ENCODE assay signal across 9 cellular contexts in the genomic region with DNA sequence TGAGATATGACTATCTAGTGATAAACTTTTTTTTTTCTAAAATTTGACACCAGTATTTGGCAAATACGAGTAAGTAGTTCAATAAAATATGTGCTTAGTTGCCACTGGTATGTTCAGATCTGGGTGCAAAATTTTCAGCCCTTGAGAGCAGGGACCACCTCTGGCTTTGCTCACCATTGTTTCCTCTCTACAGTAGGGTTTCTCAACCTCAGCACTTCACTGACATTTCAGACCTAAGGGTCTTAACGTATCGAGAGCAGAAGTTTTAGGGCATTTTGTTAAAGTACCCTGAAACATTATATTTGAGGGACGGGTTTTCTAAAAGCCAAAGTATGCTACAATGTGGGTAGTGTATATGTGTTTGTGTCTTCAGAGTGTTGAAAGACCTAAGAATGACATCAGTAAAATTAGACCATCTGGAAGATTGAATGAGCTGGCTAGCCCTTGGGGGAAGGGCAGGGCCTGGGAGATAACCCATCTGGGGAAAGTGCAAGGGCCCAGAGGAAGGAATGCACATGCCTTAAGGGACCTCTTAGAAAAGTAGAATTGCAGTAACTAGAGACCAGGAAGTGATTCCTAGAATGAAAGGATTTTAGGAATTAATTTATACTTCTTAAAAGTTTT. TPM values are rescaled to one million over a fixed set of nuclear protein-coding genes. Genes with fewer than 3 reads are reported as not detected.
A peak's percentile ranks its signal among the peaks of the same experiment; 100 is the strongest.
DNase-seq lines count a peak whose midpoint lies in the region; ATAC-seq and TF ChIP-seq lines count a peak whose summit lies in the region.
"Had no signal": no experiment of that assay in that cellular context is flagged by ENCODE, and none has a peak within 500 bp of the region (broad histone marks: within the 10 kb centered on the region; RNA-seq: fewer than 3 reads in every experiment).

No MANE protein-coding gene starts in this region.

- H3K4me1 Mint-ChIP-seq in endodermal cell: peaks cover 23% of the 10 kb centered on the region
- H3K4me1 Mint-ChIP-seq in activated CD4-positive, alpha-beta memory T cell treated with anti-CD3 and anti-CD28 coated beads, Interleukin-2, amount 10 ng/mL, durations not matched to agents 7 days and 5 days: peaks cover 15% of the 10 kb centered on the region

- DNase-seq in DMS 273 (lab: John Stamatoyannopoulos, UW; ENCODE audit: unreplicated experiment) (peak; percentile 97), MV-4-11 (lab: John Stamatoyannopoulos, UW) (peak; percentile 72), endodermal cell (peak; percentile 69), myocyte (ENCODE audit: low read depth) (peak; percentile 63), RKO (ENCODE audit: low spot score) (no peak)
- DNase-seq in activated CD4-positive, alpha-beta memory T cell treated with anti-CD3 and anti-CD28 coated beads, Interleukin-2, amount 10 ng/mL, durations not matched to agents 7 days and 5 days: no peak
- DNase-seq: immature natural killer cell had no signal

- no peaks in the 10 kb centered on the region for H3K27me3 ChIP-seq in endodermal cell (ENCODE audit: control insufficient read depth, insufficient read depth, low read length, poor library complexity, severe bottlenecking)

- no peaks in the 10 kb centered on the region for H3K36me3 Mint-ChIP-seq in endodermal cell (ENCODE audit: low read depth)
- H3K36me3 Mint-ChIP-seq in activated CD4-positive, alpha-beta memory T cell treated with anti-CD3 and anti-CD28 coated beads, Interleukin-2, amount 10 ng/mL, durations not matched to agents 7 days and 5 days (ENCODE audit: low read depth): peaks cover 14% of the 10 kb centered on the region

- CTCF ChIA-PET in activated CD4-positive, alpha-beta memory T cell treated with anti-CD3 and anti-CD28 coated beads, Interleukin-2, amount 10 ng/mL, durations not matched to agents 7 days and 5 days (lab: Charles Lee): no interaction called here

- H3K36me3 ChIP-seq in endodermal cell (ENCODE audit: control insufficient read depth, insufficient read depth, low read length): no peaks in the 10 kb centered on the region

- H3K4me3 Mint-ChIP-seq in endodermal cell: no peak overlapping the region
- no peak overlapping the region for H3K4me3 Mint-ChIP-seq in activated CD4-positive, alpha-beta memory T cell treated with anti-CD3 and anti-CD28 coated beads, Interleukin-2, amount 10 ng/mL, durations not matched to agents 7 days and 5 days
- H3K4me3 Mint-ChIP-seq: immature natural killer cell had no signal

- ATAC-seq in GM18861 (IDR thresholded peaks at IDR 0.05; ENCODE audit: unreplicated experiment): no peak
- ATAC-seq in GM21423 (IDR thresholded peaks at IDR 0.05; ENCODE audit: unreplicated experiment): no peak

- H3K27ac ChIP-seq in endodermal cell (ENCODE audit: low read depth, low read length): peak overlapping the region; percentile 6

- no peaks in the 10 kb centered on the region for H3K27me3 Mint-ChIP-seq in endodermal cell (ENCODE audit: insufficient read depth)
- H3K27me3 Mint-ChIP-seq in activated CD4-positive, alpha-beta memory T cell treated with anti-CD3 and anti-CD28 coated beads, Interleukin-2, amount 10 ng/mL, durations not matched to agents 7 days and 5 days: no peaks in the 10 kb centered on the region

- POLR2A ChIA-PET in activated CD4-positive, alpha-beta memory T cell treated with anti-CD3 and anti-CD28 coated beads, Interleukin-2, amount 10 ng/mL, durations not matched to agents 7 days and 5 days (lab: Charles Lee): no interaction called here

- peak; percentile 61 for TF ChIP-seq CTCF in endodermal cell (conservative IDR thresholded peaks at IDR 0.05)

- H3K9me3 Mint-ChIP-seq in endodermal cell: no peaks in the 10 kb centered on the region
- no peaks in the 10 kb centered on the region for H3K9me3 Mint-ChIP-seq in activated CD4-positive, alpha-beta memory T cell treated with anti-CD3 and anti-CD28 coated beads, Interleukin-2, amount 10 ng/mL, durations not matched to agents 7 days and 5 days
- H3K9me3 Mint-ChIP-seq: immature natural killer cell had no signal

- WGBS in endodermal cell (ENCODE audit: insufficient coverage in 1 of 2, insufficient read length in 1 of 2), 2 experiments: 82 to 87% methylated on average over 1 to 4 of the region's 4 CpGs

- no peaks in the 10 kb centered on the region for H3K9me3 ChIP-seq in endodermal cell (ENCODE audit: control insufficient read depth, low read length)

- peak overlapping the region; percentile 40 for H3K27ac Mint-ChIP-seq in endodermal cell
- no peak overlapping the region for H3K27ac Mint-ChIP-seq in activated CD4-positive, alpha-beta memory T cell treated with anti-CD3 and anti-CD28 coated beads, Interleukin-2, amount 10 ng/mL, durations not matched to agents 7 days and 5 days
- H3K27ac Mint-ChIP-seq: immature natural killer cell had no signal

- H3K9ac ChIP-seq in endodermal cell (ENCODE audit: extremely low read depth, low read length, poor library complexity, severe bottlenecking): no peak overlapping the region

- H3K4me1 ChIP-seq in endodermal cell (ENCODE audit: control insufficient read depth, insufficient read depth, low read length): peaks cover 6% of the 10 kb centered on the region

- no peak overlapping the region for H3K4me3 ChIP-seq in endodermal cell (ENCODE audit: low read length)

RNA-seq across cellular contexts. Expression of gene BZW2, which starts 11.8 kb away (rescaled TPM):
- total RNA-seq in endodermal cell (10 to 100 TPM; 75.1 to 87.7 TPM), myocyte (53.4 and 166 TPM in 2 replicates)
- 129 TPM for polyA plus RNA-seq in endodermal cell (2013, experiment 1 of 2)
- 117 TPM for polyA plus RNA-seq in endodermal cell (2013, experiment 2 of 2)
- polyA plus RNA-seq in myocyte (2012): 36.5 TPM
- total RNA-seq in activated CD4-positive, alpha-beta memory T cell treated with anti-CD3 and anti-CD28 coated beads, Interleukin-2, amount 10 ng/mL, durations not matched to agents 7 days and 5 days: 10 to 100 TPM; 33.4 to 33.6 TPM

RNA-seq across cellular contexts. Expression of gene ANKMY2, which starts 12.2 kb away (rescaled TPM):
- total RNA-seq in endodermal cell (10 to 100 TPM; 37.7 to 73.4 TPM), myocyte (23.4 and 29.2 TPM in 2 replicates)
- polyA plus RNA-seq in endodermal cell (2013, experiment 1 of 2): 31.6 TPM
- 28.4 TPM for polyA plus RNA-seq in endodermal cell (2013, experiment 2 of 2)
- 15.3 TPM for polyA plus RNA-seq in myocyte (2012)
- 10 to 100 TPM; 11.7 to 12.3 TPM for total RNA-seq in activated CD4-positive, alpha-beta memory T cell treated with anti-CD3 and anti-CD28 coated beads, Interleukin-2, amount 10 ng/mL, durations not matched to agents 7 days and 5 days

Comparison
In these comparisons a context has a peak if more than half of its experiments do, and no peak if none do; other contexts are left out.
1. DNase-seq: peak in DMS 273 (single experiment), MV-4-11 (single experiment), endodermal cell (single experiment) and myocyte (single experiment); none in RKO (single experiment) and activated CD4-positive, alpha-beta memory T cell treated with anti-CD3 and anti-CD28 coated beads, Interleukin-2, amount 10 ng/mL, durations not matched to agents 7 days and 5 days (single experiment).